26 cellular contexts compared by ENCODE assay signal in genomic region chr5:125467222-125467621, GRCh38.
"Had no signal": no experiment of that assay in that cellular context is flagged by ENCODE, and none has a peak within 500 bp of the region (broad histone marks: within the 10 kb centered on the region; RNA-seq: fewer than 3 reads in every experiment).

No MANE protein-coding gene starts in this region.

- H3K4me1 ChIP-seq: colonic mucosa, esophagus squamous epithelium, heart right ventricle, lower lobe of right lung, parathyroid adenoma, right atrium auricular region, stomach, thyroid gland, vagina had no signal

- H3K9me3 Mint-ChIP-seq: natural killer cell treated with Interleukin-12 subunit alpha and Interleukin-12 subunit beta and Interleukin-15 and Interleukin-18, amount 100 ng/mL, for 72 hours had no signal

- H3K4me1 Mint-ChIP-seq: stimulated activated effector memory CD8-positive, alpha-beta T cell treated with anti-CD3 and anti-CD28 coated beads, Interleukin-12 subunit alpha, Interleukin-12 subunit beta, amount 100 ng/mL, for 72 hours had no signal

- DNase-seq: colonic mucosa; dermis blood vessel endothelial cell; effector memory CD4-positive, alpha-beta T cell; erythroblast; esophagus squamous epithelium; foreskin melanocyte; glutamatergic neuron; heart right ventricle; hippocampal formation; left ventricle myocardium superior; lower lobe of right lung; stimulated activated CD4-positive, alpha-beta T cell treated with anti-CD3 and anti-CD28 coated beads, Interleukin-2, amount 100 ng/mL, for 24 hours; stimulated activated CD4-positive, alpha-beta T cell treated with anti-CD3 and anti-CD28 coated beads, Interleukin-4, amount 100 ng/mL, for 24 hours; stimulated activated naive CD4-positive, alpha-beta T cell treated with Interleukin-2 at 50 U/mL for 16 hours; stomach; thyroid gland; trophoblast cell had no signal

- H3K9me3 ChIP-seq: colonic mucosa, esophagus squamous epithelium, heart right ventricle, lower lobe of right lung, right atrium auricular region, stomach, thyroid gland, vagina had no signal

- H3K27ac Mint-ChIP-seq: natural killer cell treated with Interleukin-12 subunit alpha and Interleukin-12 subunit beta and Interleukin-15 and Interleukin-18, amount 100 ng/mL, for 72 hours; neural progenitor cell; progenitor cell of endocrine pancreas; stimulated activated effector memory CD8-positive, alpha-beta T cell treated with anti-CD3 and anti-CD28 coated beads, Interleukin-12 subunit alpha, Interleukin-12 subunit beta, amount 100 ng/mL, for 72 hours had no signal

- H3K27me3 Mint-ChIP-seq: natural killer cell treated with Interleukin-12 subunit alpha and Interleukin-12 subunit beta and Interleukin-15 and Interleukin-18, amount 100 ng/mL, for 72 hours; progenitor cell of endocrine pancreas had no signal

- H3K4me3 Mint-ChIP-seq: natural killer cell treated with Interleukin-12 subunit alpha and Interleukin-12 subunit beta and Interleukin-15 and Interleukin-18, amount 100 ng/mL, for 72 hours; neural progenitor cell; stimulated activated effector memory CD8-positive, alpha-beta T cell treated with anti-CD3 and anti-CD28 coated beads, Interleukin-12 subunit alpha, Interleukin-12 subunit beta, amount 100 ng/mL, for 72 hours had no signal

- H3K79me2 ChIP-seq: parathyroid adenoma had no signal

- H3K4me2 ChIP-seq: neural progenitor cell, smooth muscle cell had no signal

- H3K27me3 ChIP-seq: colonic mucosa, esophagus squamous epithelium, heart right ventricle, neural progenitor cell, right atrium auricular region, stomach, thyroid gland, vagina had no signal

- H3K4me3 ChIP-seq: colonic mucosa, esophagus squamous epithelium, heart right ventricle, lower lobe of right lung, neural progenitor cell, right atrium auricular region, smooth muscle cell, stomach, thyroid gland, vagina had no signal

- H2AFZ ChIP-seq: neural progenitor cell, parathyroid adenoma had no signal

- H3K36me3 Mint-ChIP-seq: natural killer cell treated with Interleukin-12 subunit alpha and Interleukin-12 subunit beta and Interleukin-15 and Interleukin-18, amount 100 ng/mL, for 72 hours; neural progenitor cell; stimulated activated effector memory CD8-positive, alpha-beta T cell treated with anti-CD3 and anti-CD28 coated beads, Interleukin-12 subunit alpha, Interleukin-12 subunit beta, amount 100 ng/mL, for 72 hours had no signal

- H3K36me3 ChIP-seq: colonic mucosa, esophagus squamous epithelium, heart right ventricle, lower lobe of right lung, neural progenitor cell, right atrium auricular region, stomach, thyroid gland, vagina had no signal

- H3K27ac ChIP-seq: colonic mucosa, esophagus squamous epithelium, heart right ventricle, lower lobe of right lung, neural progenitor cell, parathyroid adenoma, right atrium auricular region, stomach, thyroid gland, vagina had no signal

- ATAC-seq: heart right ventricle; left ventricle myocardium superior; lower lobe of right lung; natural killer cell treated with Interleukin-12 subunit alpha and Interleukin-12 subunit beta and Interleukin-15 and Interleukin-18, amount 100 ng/mL, for 72 hours; sciatic nerve; stimulated activated effector memory CD8-positive, alpha-beta T cell treated with anti-CD3 and anti-CD28 coated beads, Interleukin-12 subunit alpha, Interleukin-12 subunit beta, amount 100 ng/mL, for 72 hours had no signal
